Comparison of ENCODE assay signal across 1 cellular context in the genomic region with DNA sequence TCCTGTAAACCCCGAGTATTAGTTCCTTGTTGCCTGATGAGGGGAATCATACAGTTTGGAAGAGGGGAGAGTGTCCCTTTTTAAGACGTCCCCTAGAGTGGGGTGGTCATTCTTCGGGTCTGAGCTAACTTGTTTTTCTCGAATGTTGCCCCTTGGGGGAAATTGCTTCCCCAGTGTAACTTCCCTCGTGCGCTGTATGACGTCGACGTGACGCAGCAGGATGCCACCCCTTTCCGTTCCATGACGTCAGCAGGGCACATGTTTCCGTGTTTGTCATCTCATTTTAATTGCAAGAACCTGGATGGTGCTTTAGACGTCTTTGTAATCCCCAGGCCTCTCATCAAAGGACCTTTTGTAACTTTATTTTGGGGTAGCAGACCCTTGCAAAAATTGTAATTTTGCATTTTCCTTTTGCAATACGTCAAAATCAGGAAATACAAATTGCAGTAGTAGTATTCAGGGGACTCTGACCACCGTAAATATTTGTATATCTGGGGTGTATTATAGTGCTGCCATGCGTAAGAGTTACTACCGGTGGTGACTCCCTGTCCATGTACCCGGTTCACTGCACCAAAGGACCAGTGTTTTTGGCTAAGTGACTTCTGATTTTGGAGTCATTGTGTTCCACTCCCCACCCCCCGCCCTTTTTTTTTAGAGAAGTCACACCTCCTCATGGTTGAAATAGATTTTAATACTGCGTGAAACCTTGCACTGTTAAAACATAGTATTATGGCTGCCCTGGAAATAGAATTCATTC.
TF ChIP-seq lines count a peak whose summit lies in the region.

No MANE protein-coding gene starts in this region.

TF ChIP-seq in K562, 482 proteins besides CTCF, POLR2A, EP300 and RAD21 (continued from another document and continues in another):
- TF ChIP-seq ZNF707 (CRISPR knock-in tag; conservative IDR thresholded peaks at IDR 0.05) = no peak
- TF ChIP-seq, protein P1, sequence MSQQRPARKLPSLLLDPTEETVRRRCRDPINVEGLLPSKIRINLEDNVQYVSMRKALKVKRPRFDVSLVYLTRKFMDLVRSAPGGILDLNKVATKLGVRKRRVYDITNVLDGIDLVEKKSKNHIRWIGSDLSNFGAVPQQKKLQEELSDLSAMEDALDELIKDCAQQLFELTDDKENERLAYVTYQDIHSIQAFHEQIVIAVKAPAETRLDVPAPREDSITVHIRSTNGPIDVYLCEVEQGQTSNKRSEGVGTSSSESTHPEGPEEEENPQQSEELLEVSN (IDR thresholded peaks at IDR 0.05; ENCODE audit: borderline replicate concordance in 1 of 2, extremely low read depth in 1 of 2, insufficient read depth in 1 of 2, insufficient read length in 1 of 2, low read depth in 1 of 2, low read length in 1 of 2, poor library complexity in 1 of 2, severe bottlenecking in 1 of 2) = peak; percentile 78 to 89
- peak in 1 of 2 experiments; percentile 81; a peak in 1 of 3 replicates for TF ChIP-seq CBX3 (IDR thresholded peaks at IDR 0.05; ENCODE audit: borderline replicate concordance in 1 of 2, low read length in 2 of 2)
- TF ChIP-seq, protein P2, sequence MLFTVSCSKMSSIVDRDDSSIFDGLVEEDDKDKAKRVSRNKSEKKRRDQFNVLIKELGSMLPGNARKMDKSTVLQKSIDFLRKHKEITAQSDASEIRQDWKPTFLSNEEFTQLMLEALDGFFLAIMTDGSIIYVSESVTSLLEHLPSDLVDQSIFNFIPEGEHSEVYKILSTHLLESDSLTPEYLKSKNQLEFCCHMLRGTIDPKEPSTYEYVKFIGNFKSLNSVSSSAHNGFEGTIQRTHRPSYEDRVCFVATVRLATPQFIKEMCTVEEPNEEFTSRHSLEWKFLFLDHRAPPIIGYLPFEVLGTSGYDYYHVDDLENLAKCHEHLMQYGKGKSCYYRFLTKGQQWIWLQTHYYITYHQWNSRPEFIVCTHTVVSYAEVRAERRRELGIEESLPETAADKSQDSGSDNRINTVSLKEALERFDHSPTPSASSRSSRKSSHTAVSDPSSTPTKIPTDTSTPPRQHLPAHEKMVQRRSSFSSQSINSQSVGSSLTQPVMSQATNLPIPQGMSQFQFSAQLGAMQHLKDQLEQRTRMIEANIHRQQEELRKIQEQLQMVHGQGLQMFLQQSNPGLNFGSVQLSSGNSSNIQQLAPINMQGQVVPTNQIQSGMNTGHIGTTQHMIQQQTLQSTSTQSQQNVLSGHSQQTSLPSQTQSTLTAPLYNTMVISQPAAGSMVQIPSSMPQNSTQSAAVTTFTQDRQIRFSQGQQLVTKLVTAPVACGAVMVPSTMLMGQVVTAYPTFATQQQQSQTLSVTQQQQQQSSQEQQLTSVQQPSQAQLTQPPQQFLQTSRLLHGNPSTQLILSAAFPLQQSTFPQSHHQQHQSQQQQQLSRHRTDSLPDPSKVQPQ (CRISPR knock-in tag; IDR thresholded peaks at IDR 0.05; ENCODE audit: borderline replicate concordance) = no peak
- TF ChIP-seq, protein P3, sequence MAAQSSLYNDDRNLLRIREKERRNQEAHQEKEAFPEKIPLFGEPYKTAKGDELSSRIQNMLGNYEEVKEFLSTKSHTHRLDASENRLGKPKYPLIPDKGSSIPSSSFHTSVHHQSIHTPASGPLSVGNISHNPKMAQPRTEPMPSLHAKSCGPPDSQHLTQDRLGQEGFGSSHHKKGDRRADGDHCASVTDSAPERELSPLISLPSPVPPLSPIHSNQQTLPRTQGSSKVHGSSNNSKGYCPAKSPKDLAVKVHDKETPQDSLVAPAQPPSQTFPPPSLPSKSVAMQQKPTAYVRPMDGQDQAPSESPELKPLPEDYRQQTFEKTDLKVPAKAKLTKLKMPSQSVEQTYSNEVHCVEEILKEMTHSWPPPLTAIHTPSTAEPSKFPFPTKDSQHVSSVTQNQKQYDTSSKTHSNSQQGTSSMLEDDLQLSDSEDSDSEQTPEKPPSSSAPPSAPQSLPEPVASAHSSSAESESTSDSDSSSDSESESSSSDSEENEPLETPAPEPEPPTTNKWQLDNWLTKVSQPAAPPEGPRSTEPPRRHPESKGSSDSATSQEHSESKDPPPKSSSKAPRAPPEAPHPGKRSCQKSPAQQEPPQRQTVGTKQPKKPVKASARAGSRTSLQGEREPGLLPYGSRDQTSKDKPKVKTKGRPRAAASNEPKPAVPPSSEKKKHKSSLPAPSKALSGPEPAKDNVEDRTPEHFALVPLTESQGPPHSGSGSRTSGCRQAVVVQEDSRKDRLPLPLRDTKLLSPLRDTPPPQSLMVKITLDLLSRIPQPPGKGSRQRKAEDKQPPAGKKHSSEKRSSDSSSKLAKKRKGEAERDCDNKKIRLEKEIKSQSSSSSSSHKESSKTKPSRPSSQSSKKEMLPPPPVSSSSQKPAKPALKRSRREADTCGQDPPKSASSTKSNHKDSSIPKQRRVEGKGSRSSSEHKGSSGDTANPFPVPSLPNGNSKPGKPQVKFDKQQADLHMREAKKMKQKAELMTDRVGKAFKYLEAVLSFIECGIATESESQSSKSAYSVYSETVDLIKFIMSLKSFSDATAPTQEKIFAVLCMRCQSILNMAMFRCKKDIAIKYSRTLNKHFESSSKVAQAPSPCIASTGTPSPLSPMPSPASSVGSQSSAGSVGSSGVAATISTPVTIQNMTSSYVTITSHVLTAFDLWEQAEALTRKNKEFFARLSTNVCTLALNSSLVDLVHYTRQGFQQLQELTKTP (IDR thresholded peaks at IDR 0.05; ENCODE audit: low read depth in 1 of 2, partially characterized antibody in 2 of 2) = peak in 1 of 2 experiments; percentile 47
- TF ChIP-seq, protein P4, sequence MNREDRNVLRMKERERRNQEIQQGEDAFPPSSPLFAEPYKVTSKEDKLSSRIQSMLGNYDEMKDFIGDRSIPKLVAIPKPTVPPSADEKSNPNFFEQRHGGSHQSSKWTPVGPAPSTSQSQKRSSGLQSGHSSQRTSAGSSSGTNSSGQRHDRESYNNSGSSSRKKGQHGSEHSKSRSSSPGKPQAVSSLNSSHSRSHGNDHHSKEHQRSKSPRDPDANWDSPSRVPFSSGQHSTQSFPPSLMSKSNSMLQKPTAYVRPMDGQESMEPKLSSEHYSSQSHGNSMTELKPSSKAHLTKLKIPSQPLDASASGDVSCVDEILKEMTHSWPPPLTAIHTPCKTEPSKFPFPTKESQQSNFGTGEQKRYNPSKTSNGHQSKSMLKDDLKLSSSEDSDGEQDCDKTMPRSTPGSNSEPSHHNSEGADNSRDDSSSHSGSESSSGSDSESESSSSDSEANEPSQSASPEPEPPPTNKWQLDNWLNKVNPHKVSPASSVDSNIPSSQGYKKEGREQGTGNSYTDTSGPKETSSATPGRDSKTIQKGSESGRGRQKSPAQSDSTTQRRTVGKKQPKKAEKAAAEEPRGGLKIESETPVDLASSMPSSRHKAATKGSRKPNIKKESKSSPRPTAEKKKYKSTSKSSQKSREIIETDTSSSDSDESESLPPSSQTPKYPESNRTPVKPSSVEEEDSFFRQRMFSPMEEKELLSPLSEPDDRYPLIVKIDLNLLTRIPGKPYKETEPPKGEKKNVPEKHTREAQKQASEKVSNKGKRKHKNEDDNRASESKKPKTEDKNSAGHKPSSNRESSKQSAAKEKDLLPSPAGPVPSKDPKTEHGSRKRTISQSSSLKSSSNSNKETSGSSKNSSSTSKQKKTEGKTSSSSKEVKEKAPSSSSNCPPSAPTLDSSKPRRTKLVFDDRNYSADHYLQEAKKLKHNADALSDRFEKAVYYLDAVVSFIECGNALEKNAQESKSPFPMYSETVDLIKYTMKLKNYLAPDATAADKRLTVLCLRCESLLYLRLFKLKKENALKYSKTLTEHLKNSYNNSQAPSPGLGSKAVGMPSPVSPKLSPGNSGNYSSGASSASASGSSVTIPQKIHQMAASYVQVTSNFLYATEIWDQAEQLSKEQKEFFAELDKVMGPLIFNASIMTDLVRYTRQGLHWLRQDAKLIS (CRISPR knock-in tag; IDR thresholded peaks at IDR 0.05) = 0 out of 2 replicates have a peak, but pooled peaks have one; percentile 29
- TF ChIP-seq KLF6 (CRISPR knock-in tag; IDR thresholded peaks at IDR 0.05; ENCODE audit: borderline replicate concordance) = peak; percentile 10; the same call in 1 of the 2 replicates
- TF ChIP-seq ZNF253 (CRISPR knock-in tag; conservative IDR thresholded peaks at IDR 0.05) = no peak
- no peak for TF ChIP-seq ARID1B (IDR thresholded peaks at IDR 0.05)
- no peak for TF ChIP-seq MED1 (CRISPR knock-in tag; IDR thresholded peaks at IDR 0.05; ENCODE audit: borderline replicate concordance)
- TF ChIP-seq, protein P5, sequence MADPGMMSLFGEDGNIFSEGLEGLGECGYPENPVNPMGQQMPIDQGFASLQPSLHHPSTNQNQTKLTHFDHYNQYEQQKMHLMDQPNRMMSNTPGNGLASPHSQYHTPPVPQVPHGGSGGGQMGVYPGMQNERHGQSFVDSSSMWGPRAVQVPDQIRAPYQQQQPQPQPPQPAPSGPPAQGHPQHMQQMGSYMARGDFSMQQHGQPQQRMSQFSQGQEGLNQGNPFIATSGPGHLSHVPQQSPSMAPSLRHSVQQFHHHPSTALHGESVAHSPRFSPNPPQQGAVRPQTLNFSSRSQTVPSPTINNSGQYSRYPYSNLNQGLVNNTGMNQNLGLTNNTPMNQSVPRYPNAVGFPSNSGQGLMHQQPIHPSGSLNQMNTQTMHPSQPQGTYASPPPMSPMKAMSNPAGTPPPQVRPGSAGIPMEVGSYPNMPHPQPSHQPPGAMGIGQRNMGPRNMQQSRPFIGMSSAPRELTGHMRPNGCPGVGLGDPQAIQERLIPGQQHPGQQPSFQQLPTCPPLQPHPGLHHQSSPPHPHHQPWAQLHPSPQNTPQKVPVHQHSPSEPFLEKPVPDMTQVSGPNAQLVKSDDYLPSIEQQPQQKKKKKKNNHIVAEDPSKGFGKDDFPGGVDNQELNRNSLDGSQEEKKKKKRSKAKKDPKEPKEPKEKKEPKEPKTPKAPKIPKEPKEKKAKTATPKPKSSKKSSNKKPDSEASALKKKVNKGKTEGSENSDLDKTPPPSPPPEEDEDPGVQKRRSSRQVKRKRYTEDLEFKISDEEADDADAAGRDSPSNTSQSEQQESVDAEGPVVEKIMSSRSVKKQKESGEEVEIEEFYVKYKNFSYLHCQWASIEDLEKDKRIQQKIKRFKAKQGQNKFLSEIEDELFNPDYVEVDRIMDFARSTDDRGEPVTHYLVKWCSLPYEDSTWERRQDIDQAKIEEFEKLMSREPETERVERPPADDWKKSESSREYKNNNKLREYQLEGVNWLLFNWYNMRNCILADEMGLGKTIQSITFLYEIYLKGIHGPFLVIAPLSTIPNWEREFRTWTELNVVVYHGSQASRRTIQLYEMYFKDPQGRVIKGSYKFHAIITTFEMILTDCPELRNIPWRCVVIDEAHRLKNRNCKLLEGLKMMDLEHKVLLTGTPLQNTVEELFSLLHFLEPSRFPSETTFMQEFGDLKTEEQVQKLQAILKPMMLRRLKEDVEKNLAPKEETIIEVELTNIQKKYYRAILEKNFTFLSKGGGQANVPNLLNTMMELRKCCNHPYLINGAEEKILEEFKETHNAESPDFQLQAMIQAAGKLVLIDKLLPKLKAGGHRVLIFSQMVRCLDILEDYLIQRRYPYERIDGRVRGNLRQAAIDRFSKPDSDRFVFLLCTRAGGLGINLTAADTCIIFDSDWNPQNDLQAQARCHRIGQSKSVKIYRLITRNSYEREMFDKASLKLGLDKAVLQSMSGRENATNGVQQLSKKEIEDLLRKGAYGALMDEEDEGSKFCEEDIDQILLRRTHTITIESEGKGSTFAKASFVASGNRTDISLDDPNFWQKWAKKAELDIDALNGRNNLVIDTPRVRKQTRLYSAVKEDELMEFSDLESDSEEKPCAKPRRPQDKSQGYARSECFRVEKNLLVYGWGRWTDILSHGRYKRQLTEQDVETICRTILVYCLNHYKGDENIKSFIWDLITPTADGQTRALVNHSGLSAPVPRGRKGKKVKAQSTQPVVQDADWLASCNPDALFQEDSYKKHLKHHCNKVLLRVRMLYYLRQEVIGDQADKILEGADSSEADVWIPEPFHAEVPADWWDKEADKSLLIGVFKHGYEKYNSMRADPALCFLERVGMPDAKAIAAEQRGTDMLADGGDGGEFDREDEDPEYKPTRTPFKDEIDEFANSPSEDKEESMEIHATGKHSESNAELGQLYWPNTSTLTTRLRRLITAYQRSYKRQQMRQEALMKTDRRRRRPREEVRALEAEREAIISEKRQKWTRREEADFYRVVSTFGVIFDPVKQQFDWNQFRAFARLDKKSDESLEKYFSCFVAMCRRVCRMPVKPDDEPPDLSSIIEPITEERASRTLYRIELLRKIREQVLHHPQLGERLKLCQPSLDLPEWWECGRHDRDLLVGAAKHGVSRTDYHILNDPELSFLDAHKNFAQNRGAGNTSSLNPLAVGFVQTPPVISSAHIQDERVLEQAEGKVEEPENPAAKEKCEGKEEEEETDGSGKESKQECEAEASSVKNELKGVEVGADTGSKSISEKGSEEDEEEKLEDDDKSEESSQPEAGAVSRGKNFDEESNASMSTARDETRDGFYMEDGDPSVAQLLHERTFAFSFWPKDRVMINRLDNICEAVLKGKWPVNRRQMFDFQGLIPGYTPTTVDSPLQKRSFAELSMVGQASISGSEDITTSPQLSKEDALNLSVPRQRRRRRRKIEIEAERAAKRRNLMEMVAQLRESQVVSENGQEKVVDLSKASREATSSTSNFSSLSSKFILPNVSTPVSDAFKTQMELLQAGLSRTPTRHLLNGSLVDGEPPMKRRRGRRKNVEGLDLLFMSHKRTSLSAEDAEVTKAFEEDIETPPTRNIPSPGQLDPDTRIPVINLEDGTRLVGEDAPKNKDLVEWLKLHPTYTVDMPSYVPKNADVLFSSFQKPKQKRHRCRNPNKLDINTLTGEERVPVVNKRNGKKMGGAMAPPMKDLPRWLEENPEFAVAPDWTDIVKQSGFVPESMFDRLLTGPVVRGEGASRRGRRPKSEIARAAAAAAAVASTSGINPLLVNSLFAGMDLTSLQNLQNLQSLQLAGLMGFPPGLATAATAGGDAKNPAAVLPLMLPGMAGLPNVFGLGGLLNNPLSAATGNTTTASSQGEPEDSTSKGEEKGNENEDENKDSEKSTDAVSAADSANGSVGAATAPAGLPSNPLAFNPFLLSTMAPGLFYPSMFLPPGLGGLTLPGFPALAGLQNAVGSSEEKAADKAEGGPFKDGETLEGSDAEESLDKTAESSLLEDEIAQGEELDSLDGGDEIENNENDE (IDR thresholded peaks at IDR 0.05; ENCODE audit: low read depth, low read length) = no peak
- 0 out of 2 replicates have a peak, but pooled peaks have one; percentile 20 for TF ChIP-seq SMARCE1 (IDR thresholded peaks at IDR 0.05)
- no peak for TF ChIP-seq RHOXF2B (CRISPR knock-in tag; conservative IDR thresholded peaks at IDR 0.05)
- no peak for TF ChIP-seq MAFF (IDR thresholded peaks at IDR 0.05; ENCODE audit: low read length)
- TF ChIP-seq HOXB6 (CRISPR knock-in tag; IDR thresholded peaks at IDR 0.05; ENCODE audit: borderline replicate concordance) = no peak
- no peak for TF ChIP-seq POLR3G (IDR thresholded peaks at IDR 0.05; ENCODE audit: extremely low read depth, insufficient read length, insufficient replicate concordance)
- TF ChIP-seq ZNF263 (CRISPR knock-in tag; IDR thresholded peaks at IDR 0.05; ENCODE audit: borderline replicate concordance) = no peak
- TF ChIP-seq HNRNPK (IDR thresholded peaks at IDR 0.05; ENCODE audit: low read depth, low read length, poor library complexity, severe bottlenecking) = no peak
- no peak for TF ChIP-seq PCBP1 (IDR thresholded peaks at IDR 0.05; ENCODE audit: low read depth, low read length, poor library complexity, severe bottlenecking)
- 0 out of 2 replicates have a peak, but pooled peaks have one; percentile 5 for TF ChIP-seq ZEB2 (IDR thresholded peaks at IDR 0.05)
- TF ChIP-seq FOXK1 (CRISPR knock-in tag; IDR thresholded peaks at IDR 0.05; ENCODE audit: borderline replicate concordance) = no peak
- peak; percentile 98 for TF ChIP-seq NCOA1 (IDR thresholded peaks at IDR 0.05; ENCODE audit: low read depth)
- TF ChIP-seq TOE1 (IDR thresholded peaks at IDR 0.05; ENCODE audit: borderline replicate concordance) = 0 out of 2 replicates have a peak, but pooled peaks have one; percentile 40
- peak; percentile 72; the same call in 1 of the 2 replicates for TF ChIP-seq TOE1 (CRISPR knock-in tag; IDR thresholded peaks at IDR 0.05; ENCODE audit: borderline replicate concordance, low read depth)
- TF ChIP-seq ZSCAN32 (CRISPR knock-in tag; IDR thresholded peaks at IDR 0.05) = no peak
